In the genomic region with DNA sequence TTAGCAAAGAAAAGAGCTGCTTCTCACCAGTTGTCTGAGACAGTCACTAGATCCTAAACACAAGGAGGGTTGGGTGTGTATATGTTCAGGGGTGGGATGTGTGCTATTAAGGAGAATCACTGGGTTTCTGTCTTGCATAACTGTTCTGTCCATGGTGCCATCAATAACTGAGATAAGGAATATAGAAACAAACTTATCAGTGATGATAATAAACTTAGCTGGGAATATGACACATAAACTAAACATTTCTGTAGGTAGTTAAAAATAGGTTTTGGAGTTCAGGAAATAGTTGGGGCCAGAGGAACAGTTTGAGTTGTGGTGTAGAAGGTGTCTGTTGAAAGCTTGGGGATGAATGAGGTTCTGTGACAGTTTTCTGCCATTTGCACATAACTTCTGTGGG, we compare ENCODE assay signal across 1 cellular context.
TF ChIP-seq lines count a peak whose summit lies in the region.

No MANE protein-coding gene starts in this region.

TF ChIP-seq in endothelial cell of umbilical vein, 7 proteins besides CTCF, POLR2A, EP300 and RAD21:
- TF ChIP-seq GATA2 (IDR thresholded peaks at IDR 0.05; ENCODE audit: insufficient read depth, insufficient read length, low read depth, low read length): peak; percentile 20
- TF ChIP-seq, protein P1, sequence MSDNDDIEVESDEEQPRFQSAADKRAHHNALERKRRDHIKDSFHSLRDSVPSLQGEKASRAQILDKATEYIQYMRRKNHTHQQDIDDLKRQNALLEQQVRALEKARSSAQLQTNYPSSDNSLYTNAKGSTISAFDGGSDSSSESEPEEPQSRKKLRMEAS (IDR thresholded peaks at IDR 0.05; ENCODE audit: insufficient read depth, insufficient read length): no peak
- no peak for TF ChIP-seq POLR2AphosphoS5 (IDR thresholded peaks at IDR 0.05; ENCODE audit: insufficient read depth, low read depth, low read length)
